ENCODE assay signal across 9 cellular contexts in genomic region chr20:35262734-35263608, GRCh38. TPM values are rescaled to one million over a fixed set of nuclear protein-coding genes. Genes with fewer than 3 reads are reported as not detected.
DNase-seq lines count a peak whose midpoint lies in the region; ATAC-seq and TF ChIP-seq lines count a peak whose summit lies in the region.
"Not testable (repeated sequence)": the region's sequence is repeated elsewhere in the genome, so short reads cannot be mapped to it uniquely, and the experiment has no call there.
"Had no signal": no experiment of that assay in that cellular context is flagged by ENCODE, and none has a peak within 500 bp of the region (broad histone marks: within the 10 kb centered on the region; RNA-seq: fewer than 3 reads in every experiment).

No MANE protein-coding gene starts in this region.

- not testable (repeated sequence) for H3K9me3 Mint-ChIP-seq in chondrocyte (ENCODE audit: low read depth)

- not testable (repeated sequence) for H3K27me3 Mint-ChIP-seq in chondrocyte (ENCODE audit: low read depth)

- not testable (repeated sequence) for H3K36me3 Mint-ChIP-seq in chondrocyte (ENCODE audit: low read depth)

- 34% methylated on average over 6 of the region's 9 CpGs for WGBS in SK-N-SH (ENCODE audit: low lambda C conversion rate)
- WGBS in heart left ventricle, 4 donors, result 38 to 53% (median 45%) methylated on average over 6 of the region's 9 CpGs
- 53% methylated on average over 6 of the region's 9 CpGs for WGBS in right lobe of liver (ENCODE audit: insufficient coverage, low coverage, low lambda C conversion rate, missing lambda C conversion rate)
- 19% methylated on average over 6 of the region's 9 CpGs for WGBS in prostate gland

- peak; percentile 57 to 90 (median 80) for ATAC-seq in heart left ventricle
- ATAC-seq in right lobe of liver, result peak; percentile 45 to 84 (median 71)

- H3K4me1 ChIP-seq in SK-N-SH (ENCODE audit: control insufficient read depth in 1 of 2, insufficient read depth in 2 of 2, low read depth in 1 of 2, low read length in 1 of 2) (peaks cover 11 to 13% of the 10 kb centered on the region in 2 experiments; a peak in 2 of 4 replicates), heart left ventricle (peaks cover 0 to 13% (median 7%) of the 10 kb centered on the region in 12 donors), right lobe of liver (peaks cover 0 to 13% (median 6%) of the 10 kb centered on the region in 4 donors)
- H3K4me1 ChIP-seq in prostate gland (replicated peaks), result not testable (repeated sequence)

- H3K4me3 ChIP-seq in SK-N-SH (ENCODE audit: low read depth in 2 of 2, low read length in 1 of 2); heart left ventricle; right lobe of liver; prostate gland: not testable (repeated sequence)

- CTCF ChIA-PET in SK-N-SH (lab: Yijun Ruan, JAX), result not testable (repeated sequence)

- not testable (repeated sequence) for H2AFZ ChIP-seq in SK-N-SH (ENCODE audit: low read depth)

- not testable (repeated sequence) for TF ChIP-seq POLR2A in heart left ventricle (IDR thresholded peaks at IDR 0.05); right lobe of liver (IDR thresholded peaks at IDR 0.05); prostate gland (IDR thresholded peaks at IDR 0.05)

- TF ChIP-seq CTCF in SK-N-SH (IDR thresholded peaks at IDR 0.05); heart left ventricle (IDR thresholded peaks at IDR 0.05); right lobe of liver (IDR thresholded peaks at IDR 0.05): not testable (repeated sequence)
- TF ChIP-seq CTCF in chondrocyte (IDR thresholded peaks at IDR 0.05) (peak; percentile 25), prostate gland (IDR thresholded peaks at IDR 0.05) (peak in 1 of 4 experiments; percentile 12)

- not testable (repeated sequence) for H3K9me3 ChIP-seq in SK-N-SH, heart left ventricle, right lobe of liver, prostate gland

- H3K9ac ChIP-seq in SK-N-SH, result peak overlapping the region; percentile 27

- H3K36me3 ChIP-seq in SK-N-SH (replicated peaks in 1 of 2; ENCODE audit: control insufficient read depth in 1 of 2, insufficient read depth in 2 of 2, low read length in 1 of 2); right lobe of liver; prostate gland: not testable (repeated sequence)
- peaks cover 0 to 30% (median 10%) of the 10 kb centered on the region in 9 donors for H3K36me3 ChIP-seq in heart left ventricle

- peak overlapping the region; percentile 40 for H3K4me3 Mint-ChIP-seq in chondrocyte (ENCODE audit: unreplicated experiment)

- peaks cover 20% of the 10 kb centered on the region for H3K4me1 Mint-ChIP-seq in chondrocyte (ENCODE audit: low read depth)

- TF ChIP-seq RAD21 in Ishikawa (IDR thresholded peaks at IDR 0.05; ENCODE audit: low read depth), result peak; percentile 6; the same call in 1 of the 2 replicates
- TF ChIP-seq RAD21 in SK-N-SH (IDR thresholded peaks at IDR 0.05; ENCODE audit: low read length), result not testable (repeated sequence)

- DNase-seq in ELR (ENCODE audit: low read depth) (peak; percentile 72), right lobe of liver (peak in 1 of 3 donors; percentile 35), prostate gland (ENCODE audit: low spot score) (peak; percentile 49)
- not testable (repeated sequence) for DNase-seq in SK-N-SH; chondrocyte (ENCODE audit: low spot score); heart left ventricle

- TF ChIP-seq EP300 in Ishikawa (IDR thresholded peaks at IDR 0.05; ENCODE audit: borderline replicate concordance), result peak; percentile 82
- peak in 1 of 2 experiments; percentile 81; a peak in 2 of 4 replicates for TF ChIP-seq EP300 in SK-N-SH (IDR thresholded peaks at IDR 0.05; ENCODE audit: borderline replicate concordance in 1 of 2, low read depth in 1 of 2, low read length in 1 of 2)

- POLR2A ChIA-PET in SK-N-SH (lab: Yijun Ruan, JAX), result not testable (repeated sequence)

- not testable (repeated sequence) for H3K79me2 ChIP-seq in SK-N-SH (ENCODE audit: insufficient read depth)

- H3K27me3 ChIP-seq in SK-N-SH (ENCODE audit: insufficient read depth); heart left ventricle; right lobe of liver; prostate gland (replicated peaks; ENCODE audit: insufficient read depth): not testable (repeated sequence)

- H3K9me2 ChIP-seq in SK-N-SH, result not testable (repeated sequence)

- not testable (repeated sequence) for H4K20me1 ChIP-seq in SK-N-SH (ENCODE audit: insufficient read depth)

- H3F3A ChIP-seq in SK-N-SH (replicated peaks; ENCODE audit: insufficient read depth), result not testable (repeated sequence)

- H3K4me2 ChIP-seq in SK-N-SH, result peak overlapping the region; percentile 62

- peak overlapping the region; percentile 94 for H3K27ac Mint-ChIP-seq in chondrocyte (ENCODE audit: unreplicated experiment)

- H3K27ac ChIP-seq in SK-N-SH (ENCODE audit: low read depth in 2 of 2, low read length in 1 of 2), result peak overlapping the region; percentile 43 to 85
- H3K27ac ChIP-seq in heart left ventricle, result peak overlapping the region in 7 of 12 donors; percentile 56 to 73 (median 70)
- H3K27ac ChIP-seq in right lobe of liver, result peak overlapping the region; percentile 13 to 55 (median 24)
- peak overlapping the region; percentile 60 to 67 for H3K27ac ChIP-seq in prostate gland

- intact Hi-C loops in heart left ventricle (cut with DNase I) (loop anchor here in 3 of 10 donors (10.0 kb wide), 2 partner anchors 118 to 168 kb away; partner anchors contain the start of genes EDEM2 (in 2 of the 3) and TRPC4AP (in 1 of the 3)), prostate gland (cut with DNase I) (loop anchor here (1.0 to 5.0 kb wide), 2 partner anchors 91 to 391 kb away; partner anchors contain the start of genes GGT7 and PROCR)
- intact Hi-C loops in right lobe of liver (cut with DNase I), result not testable (repeated sequence)

TF ChIP-seq in Ishikawa, 13 proteins besides CTCF, POLR2A, EP300 and RAD21:
- TF ChIP-seq EGR1 (IDR thresholded peaks at IDR 0.05) (peak; percentile 58), MAX (IDR thresholded peaks at IDR 0.05) (peak; percentile 4; the same call in 1 of the 2 replicates), TCF12 (IDR thresholded peaks at IDR 0.05; ENCODE audit: low read depth) (peak; percentile 89), NFIC (IDR thresholded peaks at IDR 0.05) (peak; percentile 78; the same call in 1 of the 2 replicates), FOXM1 (IDR thresholded peaks at IDR 0.05; ENCODE audit: borderline replicate concordance, low read depth) (peak; percentile 67; the same call in 1 of the 2 replicates), TEAD4 (IDR thresholded peaks at IDR 0.05) (peak; percentile 98)

TF ChIP-seq in SK-N-SH, 30 proteins besides CTCF, POLR2A, EP300 and RAD21 (continues in another document):
- TF ChIP-seq PBX3 (IDR thresholded peaks at IDR 0.05) (peak; percentile 88), NFIC (IDR thresholded peaks at IDR 0.05; ENCODE audit: borderline replicate concordance) (peak; percentile 91), FOXM1 (IDR thresholded peaks at IDR 0.05; ENCODE audit: low read depth) (0 out of 2 replicates have a peak, but pooled peaks have one; percentile 10)

RNA-seq across cellular contexts. Expression of gene MMP24OS, which starts 15.0 kb away (rescaled TPM):
- polyA plus RNA-seq in SK-N-SH (2012; rRNA removed) (52.4 and 53.1 TPM in 2 replicates), heart left ventricle (10 to 100 TPM; 11.7 to 41.9 TPM)
- polyA plus RNA-seq in SK-N-SH (2012; cell fraction: cytosol; rRNA removed), result 45.2 and 58.3 TPM in 2 replicates
- polyA plus RNA-seq in SK-N-SH (2012; cell fraction: nucleus; rRNA removed), result 64.2 and 76.0 TPM in 2 replicates
- total RNA-seq in chondrocyte (89.8 to 94.6 TPM (median 91.5 TPM) in 3 replicates), heart left ventricle (10 to 100 TPM; 17.5 to 64.8 (median 41.6) TPM), right lobe of liver (10 to 100 TPM; 13.3 to 40.7 (median 23.5) TPM), prostate gland (10 to 100 TPM; 35.4 to 65.8 TPM)

RNA-seq across cellular contexts. Expression of gene EIF6, which starts 21.6 kb away (rescaled TPM):
- polyA plus RNA-seq in SK-N-SH (2012; rRNA removed) (343 and 356 TPM in 2 replicates), heart left ventricle (100 to 1,000 TPM in 1 of 2 donors, 10 to 100 TPM in 1; 32.8 to 150 TPM)
- 174 and 232 TPM in 2 replicates for polyA plus RNA-seq in SK-N-SH (2012; cell fraction: cytosol; rRNA removed)
- 485 and 538 TPM in 2 replicates for polyA plus RNA-seq in SK-N-SH (2012; cell fraction: nucleus; rRNA removed)
- total RNA-seq in chondrocyte (117 to 125 TPM (median 123 TPM) in 3 replicates), heart left ventricle (10 to 100 TPM; 27.5 to 65.0 (median 42.1) TPM), right lobe of liver (100 to 1,000 TPM in 2 of 6 experiments, 10 to 100 TPM in 4; 73.6 to 131 (median 83.3) TPM), prostate gland (10 to 100 TPM; 78.2 to 93.9 TPM)

RNA-seq across cellular contexts. Expression of gene FAM83C, which starts 29.3 kb away (rescaled TPM):
- polyA plus RNA-seq in SK-N-SH (2012; rRNA removed), result not detected in 2 replicates
- polyA plus RNA-seq in SK-N-SH (2012; cell fraction: cytosol; rRNA removed), result not detected in 2 replicates
- 0.02 and 0.04 TPM in 2 replicates for polyA plus RNA-seq in SK-N-SH (2012; cell fraction: nucleus; rRNA removed)
- not detected in 3 replicates for total RNA-seq in chondrocyte
- not detected for total RNA-seq in heart left ventricle
- not detected for polyA plus RNA-seq in heart left ventricle
- not detected for total RNA-seq in right lobe of liver
- total RNA-seq in prostate gland, result under 1 TPM; 0.28 to 0.36 TPM
- total RNA-seq: activated CD4-positive, alpha-beta memory T cell treated with anti-CD3 and anti-CD28 coated beads for 36 hours had no signal

RNA-seq across cellular contexts. Expression of gene MMP24, which starts 36.5 kb away (rescaled TPM):
- polyA plus RNA-seq in SK-N-SH (2012; rRNA removed), result 18.1 and 19.0 TPM in 2 replicates
- 12.5 and 17.9 TPM in 2 replicates for polyA plus RNA-seq in SK-N-SH (2012; cell fraction: cytosol; rRNA removed)
- 9.5 and 12.9 TPM in 2 replicates for polyA plus RNA-seq in SK-N-SH (2012; cell fraction: nucleus; rRNA removed)
- total RNA-seq in chondrocyte, result 1.1 to 2.6 TPM (median 2.4 TPM) in 3 replicates
- 1 to 10 TPM in 1 of 9 donors, under 1 TPM in 8; 0.05 to 10.0 (median 0.33) TPM for total RNA-seq in heart left ventricle
- under 1 TPM; 0.10 to 0.19 TPM for polyA plus RNA-seq in heart left ventricle
- 1 to 10 TPM in 2 of 6 experiments, under 1 TPM in 4; 0.27 to 1.5 (median 0.84) TPM for total RNA-seq in right lobe of liver
- 1 to 10 TPM in 1 of 2 donors, under 1 TPM in 1; 0.96 to 1.7 TPM for total RNA-seq in prostate gland
- total RNA-seq: activated CD4-positive, alpha-beta memory T cell treated with anti-CD3 and anti-CD28 coated beads for 36 hours; natural killer cell treated with Interleukin-12 subunit alpha and Interleukin-12 subunit beta and Interleukin-15 and Interleukin-18, amount 100 ng/mL, for 72 hours had no signal
